1 cellular context compared by ENCODE assay signal in the genomic region with DNA sequence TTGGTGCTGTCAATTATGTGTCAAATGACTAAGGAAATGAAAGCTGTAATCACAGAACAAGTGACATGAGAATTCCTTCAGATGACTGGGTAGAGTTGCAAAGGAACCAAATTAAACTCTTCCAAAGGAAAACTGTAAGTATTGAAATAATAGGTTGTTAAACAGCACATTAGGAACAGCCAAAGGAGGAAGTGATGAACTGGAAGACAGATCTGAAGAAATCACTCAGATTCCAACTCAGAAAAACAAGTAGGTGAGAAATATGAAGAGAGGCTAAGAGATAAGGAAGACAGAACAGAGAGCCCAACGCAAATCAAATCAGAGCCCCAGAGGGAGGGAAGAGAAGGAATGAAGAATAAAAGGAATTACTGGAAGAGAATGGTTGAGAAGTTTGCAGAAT.
TF ChIP-seq lines count a peak whose summit lies in the region.

No MANE protein-coding gene starts in this region.

TF ChIP-seq in K562, 482 proteins besides CTCF, POLR2A, EP300 and RAD21:
- TF ChIP-seq MXI1 (IDR thresholded peaks at IDR 0.05; ENCODE audit: low read depth, low read length) (no peak), SIN3B (IDR thresholded peaks at IDR 0.05; ENCODE audit: low read depth) (no peak), KDM2B (CRISPR knock-in tag; IDR thresholded peaks at IDR 0.05) (no peak), HMG20B (CRISPR knock-in tag; IDR thresholded peaks at IDR 0.05) (no peak), FOXP1 (CRISPR knock-in tag; IDR thresholded peaks at IDR 0.05) (no peak), ATF7 (IDR thresholded peaks at IDR 0.05) (no peak), SRSF1 (IDR thresholded peaks at IDR 0.05; ENCODE audit: low read depth, low read length) (no peak), NEUROD1 (IDR thresholded peaks at IDR 0.05; ENCODE audit: borderline replicate concordance, low read depth, low read length, partially characterized antibody) (no peak), NBN (IDR thresholded peaks at IDR 0.05; ENCODE audit: low read depth) (no peak), ESRRB (CRISPR knock-in tag; IDR thresholded peaks at IDR 0.05; ENCODE audit: borderline replicate concordance) (no peak), PTBP1 (IDR thresholded peaks at IDR 0.05; ENCODE audit: low read depth, low read length) (no peak)
- TF ChIP-seq, protein P1, sequence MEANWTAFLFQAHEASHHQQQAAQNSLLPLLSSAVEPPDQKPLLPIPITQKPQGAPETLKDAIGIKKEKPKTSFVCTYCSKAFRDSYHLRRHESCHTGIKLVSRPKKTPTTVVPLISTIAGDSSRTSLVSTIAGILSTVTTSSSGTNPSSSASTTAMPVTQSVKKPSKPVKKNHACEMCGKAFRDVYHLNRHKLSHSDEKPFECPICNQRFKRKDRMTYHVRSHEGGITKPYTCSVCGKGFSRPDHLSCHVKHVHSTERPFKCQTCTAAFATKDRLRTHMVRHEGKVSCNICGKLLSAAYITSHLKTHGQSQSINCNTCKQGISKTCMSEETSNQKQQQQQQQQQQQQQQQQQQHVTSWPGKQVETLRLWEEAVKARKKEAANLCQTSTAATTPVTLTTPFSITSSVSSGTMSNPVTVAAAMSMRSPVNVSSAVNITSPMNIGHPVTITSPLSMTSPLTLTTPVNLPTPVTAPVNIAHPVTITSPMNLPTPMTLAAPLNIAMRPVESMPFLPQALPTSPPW (CRISPR knock-in tag; IDR thresholded peaks at IDR 0.05), result no peak
- TF ChIP-seq, protein P2, sequence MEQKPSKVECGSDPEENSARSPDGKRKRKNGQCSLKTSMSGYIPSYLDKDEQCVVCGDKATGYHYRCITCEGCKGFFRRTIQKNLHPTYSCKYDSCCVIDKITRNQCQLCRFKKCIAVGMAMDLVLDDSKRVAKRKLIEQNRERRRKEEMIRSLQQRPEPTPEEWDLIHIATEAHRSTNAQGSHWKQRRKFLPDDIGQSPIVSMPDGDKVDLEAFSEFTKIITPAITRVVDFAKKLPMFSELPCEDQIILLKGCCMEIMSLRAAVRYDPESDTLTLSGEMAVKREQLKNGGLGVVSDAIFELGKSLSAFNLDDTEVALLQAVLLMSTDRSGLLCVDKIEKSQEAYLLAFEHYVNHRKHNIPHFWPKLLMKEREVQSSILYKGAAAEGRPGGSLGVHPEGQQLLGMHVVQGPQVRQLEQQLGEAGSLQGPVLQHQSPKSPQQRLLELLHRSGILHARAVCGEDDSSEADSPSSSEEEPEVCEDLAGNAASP (IDR thresholded peaks at IDR 0.05), result no peak
- TF ChIP-seq, protein P3, sequence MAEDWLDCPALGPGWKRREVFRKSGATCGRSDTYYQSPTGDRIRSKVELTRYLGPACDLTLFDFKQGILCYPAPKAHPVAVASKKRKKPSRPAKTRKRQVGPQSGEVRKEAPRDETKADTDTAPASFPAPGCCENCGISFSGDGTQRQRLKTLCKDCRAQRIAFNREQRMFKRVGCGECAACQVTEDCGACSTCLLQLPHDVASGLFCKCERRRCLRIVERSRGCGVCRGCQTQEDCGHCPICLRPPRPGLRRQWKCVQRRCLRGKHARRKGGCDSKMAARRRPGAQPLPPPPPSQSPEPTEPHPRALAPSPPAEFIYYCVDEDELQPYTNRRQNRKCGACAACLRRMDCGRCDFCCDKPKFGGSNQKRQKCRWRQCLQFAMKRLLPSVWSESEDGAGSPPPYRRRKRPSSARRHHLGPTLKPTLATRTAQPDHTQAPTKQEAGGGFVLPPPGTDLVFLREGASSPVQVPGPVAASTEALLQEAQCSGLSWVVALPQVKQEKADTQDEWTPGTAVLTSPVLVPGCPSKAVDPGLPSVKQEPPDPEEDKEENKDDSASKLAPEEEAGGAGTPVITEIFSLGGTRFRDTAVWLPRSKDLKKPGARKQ (CRISPR knock-in tag; IDR thresholded peaks at IDR 0.05), result no peak
- TF ChIP-seq, protein P4, sequence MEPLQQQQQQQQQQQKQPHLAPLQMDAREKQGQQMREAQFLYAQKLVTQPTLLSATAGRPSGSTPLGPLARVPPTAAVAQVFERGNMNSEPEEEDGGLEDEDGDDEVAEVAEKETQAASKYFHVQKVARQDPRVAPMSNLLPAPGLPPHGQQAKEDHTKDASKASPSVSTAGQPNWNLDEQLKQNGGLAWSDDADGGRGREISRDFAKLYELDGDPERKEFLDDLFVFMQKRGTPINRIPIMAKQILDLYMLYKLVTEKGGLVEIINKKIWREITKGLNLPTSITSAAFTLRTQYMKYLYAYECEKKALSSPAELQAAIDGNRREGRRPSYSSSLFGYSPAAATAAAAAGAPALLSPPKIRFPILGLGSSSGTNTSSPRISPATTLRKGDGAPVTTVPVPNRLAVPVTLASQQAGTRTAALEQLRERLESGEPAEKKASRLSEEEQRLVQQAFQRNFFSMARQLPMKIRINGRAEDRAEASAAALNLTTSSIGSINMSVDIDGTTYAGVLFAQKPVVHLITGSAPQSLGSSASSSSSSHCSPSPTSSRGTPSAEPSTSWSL (CRISPR knock-in tag; IDR thresholded peaks at IDR 0.05; ENCODE audit: borderline replicate concordance), result no peak
- TF ChIP-seq, protein P5, sequence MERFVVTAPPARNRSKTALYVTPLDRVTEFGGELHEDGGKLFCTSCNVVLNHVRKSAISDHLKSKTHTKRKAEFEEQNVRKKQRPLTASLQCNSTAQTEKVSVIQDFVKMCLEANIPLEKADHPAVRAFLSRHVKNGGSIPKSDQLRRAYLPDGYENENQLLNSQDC (CRISPR knock-in tag; IDR thresholded peaks at IDR 0.05), result no peak
- TF ChIP-seq, protein P6, sequence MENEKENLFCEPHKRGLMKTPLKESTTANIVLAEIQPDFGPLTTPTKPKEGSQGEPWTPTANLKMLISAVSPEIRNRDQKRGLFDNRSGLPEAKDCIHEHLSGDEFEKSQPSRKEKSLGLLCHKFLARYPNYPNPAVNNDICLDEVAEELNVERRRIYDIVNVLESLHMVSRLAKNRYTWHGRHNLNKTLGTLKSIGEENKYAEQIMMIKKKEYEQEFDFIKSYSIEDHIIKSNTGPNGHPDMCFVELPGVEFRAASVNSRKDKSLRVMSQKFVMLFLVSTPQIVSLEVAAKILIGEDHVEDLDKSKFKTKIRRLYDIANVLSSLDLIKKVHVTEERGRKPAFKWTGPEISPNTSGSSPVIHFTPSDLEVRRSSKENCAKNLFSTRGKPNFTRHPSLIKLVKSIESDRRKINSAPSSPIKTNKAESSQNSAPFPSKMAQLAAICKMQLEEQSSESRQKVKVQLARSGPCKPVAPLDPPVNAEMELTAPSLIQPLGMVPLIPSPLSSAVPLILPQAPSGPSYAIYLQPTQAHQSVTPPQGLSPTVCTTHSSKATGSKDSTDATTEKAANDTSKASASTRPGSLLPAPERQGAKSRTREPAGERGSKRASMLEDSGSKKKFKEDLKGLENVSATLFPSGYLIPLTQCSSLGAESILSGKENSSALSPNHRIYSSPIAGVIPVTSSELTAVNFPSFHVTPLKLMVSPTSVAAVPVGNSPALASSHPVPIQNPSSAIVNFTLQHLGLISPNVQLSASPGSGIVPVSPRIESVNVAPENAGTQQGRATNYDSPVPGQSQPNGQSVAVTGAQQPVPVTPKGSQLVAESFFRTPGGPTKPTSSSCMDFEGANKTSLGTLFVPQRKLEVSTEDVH (IDR thresholded peaks at IDR 0.05; ENCODE audit: low read depth, partially characterized antibody), result no peak
